Comparison of ENCODE assay signal across 25 cellular contexts in genomic region chr10:32922164-32922563, GRCh38.
"Had no signal": no experiment of that assay in that cellular context is flagged by ENCODE, and none has a peak within 500 bp of the region (broad histone marks: within the 10 kb centered on the region; RNA-seq: fewer than 3 reads in every experiment).

No MANE protein-coding gene starts in this region.

- DNase-seq: dorsolateral prefrontal cortex; effector CD4-positive, alpha-beta T cell; foreskin fibroblast; gastrocnemius medialis; head of caudate nucleus; left cardiac atrium; left lung; mesendoderm; midbrain; naive thymus-derived CD8-positive, alpha-beta T cell; right lobe of liver; small intestine; stimulated activated CD4-positive, alpha-beta T cell treated with anti-CD3 and anti-CD28 coated beads, Interleukin-12 subunit alpha, Interleukin-12 subunit beta, amount 100 ng/mL, for 4 hours; stimulated activated CD4-positive, alpha-beta T cell treated with anti-CD3 and anti-CD28 coated beads, Interleukin-1b, Interleukin-23, amount 100 ng/mL, for 48 hours; stimulated activated CD4-positive, alpha-beta T cell treated with anti-CD3 and anti-CD28 coated beads, Interleukin-4, amount 100 ng/mL, for 1 hour; stimulated activated CD8-positive, alpha-beta memory T cell treated with anti-CD3 and anti-CD28 coated beads, Interleukin-4, amount 100 ng/mL, for 48 hours; stimulated activated naive CD4-positive, alpha-beta T cell; stimulated activated naive CD8-positive, alpha-beta T cell treated with anti-CD3 and anti-CD28 coated beads, Interleukin-15, amount 100 ng/mL, for 72 hours; transverse colon; upper lobe of right lung had no signal

- ATAC-seq: esophagus mucosa; gastrocnemius medialis; left cardiac atrium; left lung; naive thymus-derived CD8-positive, alpha-beta T cell; right lobe of liver; stimulated activated naive CD8-positive, alpha-beta T cell treated with anti-CD3 and anti-CD28 coated beads, Interleukin-15, amount 100 ng/mL, for 72 hours; upper lobe of right lung had no signal

- H3K27me3 ChIP-seq: dorsolateral prefrontal cortex, gastrocnemius medialis, left lung, right lobe of liver, suprapubic skin, transverse colon, upper lobe of right lung, vagina had no signal

- H3K9me3 Mint-ChIP-seq: naive thymus-derived CD8-positive, alpha-beta T cell; stimulated activated naive CD8-positive, alpha-beta T cell treated with anti-CD3 and anti-CD28 coated beads, Interleukin-15, amount 100 ng/mL, for 72 hours had no signal

- H2AFZ ChIP-seq: parathyroid adenoma had no signal

- H3K9me3 ChIP-seq: gastrocnemius medialis, left lung, right lobe of liver, suprapubic skin, transverse colon, upper lobe of right lung, vagina had no signal

- H3K9ac ChIP-seq: parathyroid adenoma had no signal

- H3K27ac ChIP-seq: dorsolateral prefrontal cortex, gastrocnemius medialis, left lung, parathyroid adenoma, right lobe of liver, suprapubic skin, transverse colon, upper lobe of right lung, vagina had no signal

- H3K4me3 ChIP-seq: dorsolateral prefrontal cortex, gastrocnemius medialis, left lung, right lobe of liver, suprapubic skin, transverse colon, upper lobe of right lung, vagina had no signal

- FAIRE-seq: small intestine had no signal

- H3K27me3 Mint-ChIP-seq: naive thymus-derived CD8-positive, alpha-beta T cell; progenitor cell of endocrine pancreas; stimulated activated naive CD8-positive, alpha-beta T cell treated with anti-CD3 and anti-CD28 coated beads, Interleukin-15, amount 100 ng/mL, for 72 hours had no signal

- H3K4me3 Mint-ChIP-seq: naive thymus-derived CD8-positive, alpha-beta T cell; stimulated activated naive CD8-positive, alpha-beta T cell treated with anti-CD3 and anti-CD28 coated beads, Interleukin-15, amount 100 ng/mL, for 72 hours had no signal

- H3K27ac Mint-ChIP-seq: naive thymus-derived CD8-positive, alpha-beta T cell; progenitor cell of endocrine pancreas; stimulated activated naive CD8-positive, alpha-beta T cell treated with anti-CD3 and anti-CD28 coated beads, Interleukin-15, amount 100 ng/mL, for 72 hours had no signal

- H3K4me1 ChIP-seq: gastrocnemius medialis, left lung, right lobe of liver, suprapubic skin, transverse colon, upper lobe of right lung, vagina had no signal
